ENCODE assay signal across 10 cellular contexts in genomic region chr15:42577514-42578031, GRCh38. TPM values are rescaled to one million over a fixed set of nuclear protein-coding genes. Genes with fewer than 3 reads are reported as not detected.
DNase-seq lines count a peak whose midpoint lies in the region; ATAC-seq and TF ChIP-seq lines count a peak whose summit lies in the region.
"Had no signal": no experiment of that assay in that cellular context is flagged by ENCODE, and none has a peak within 500 bp of the region (broad histone marks: within the 10 kb centered on the region; RNA-seq: fewer than 3 reads in every experiment).

No MANE protein-coding gene starts in this region.

- peaks cover 17% of the 10 kb centered on the region for H3K36me3 Mint-ChIP-seq in nephron progenitor cell (ENCODE audit: low read depth)
- peaks cover 0 to 3% (median 0%) of the 10 kb centered on the region in 3 donors for H3K36me3 Mint-ChIP-seq in CD8-positive, alpha-beta memory T cell
- H3K36me3 Mint-ChIP-seq: mesothelial cell of epicardium had no signal

- peak overlapping the region; percentile 79 for H3K9ac ChIP-seq in Loucy (ENCODE audit: low read depth, low read length, poor library complexity, severe bottlenecking)

- ATAC-seq in HG03354 (IDR thresholded peaks at IDR 0.05; ENCODE audit: poor library complexity, severe bottlenecking, unreplicated experiment), result no peak
- no peak for ATAC-seq in esophagus mucosa

- no peaks in the 10 kb centered on the region for H3K27me3 ChIP-seq in Loucy (ENCODE audit: insufficient read depth, low read length, poor library complexity, severe bottlenecking)
- no peaks in the 10 kb centered on the region for H3K27me3 ChIP-seq in CD8-positive, alpha-beta memory T cell (ENCODE audit: insufficient read depth, low read length, poor library complexity, severe bottlenecking)

- H3K27ac Mint-ChIP-seq in nephron progenitor cell, result no peak overlapping the region
- peak overlapping the region in 1 of 8 donors; percentile 5 for H3K27ac Mint-ChIP-seq in CD8-positive, alpha-beta memory T cell
- H3K27ac Mint-ChIP-seq: mesothelial cell of epicardium had no signal

- DNase-seq in DMS 273 treated with DMSO at 0.1 percent for 48 hours (lab: John Stamatoyannopoulos, UW) (peak; percentile 36), cardiac fibroblast (ENCODE audit: low read depth in 2 of 2) (peak; percentile 65 to 83), nephron progenitor cell (no peak)
- DNase-seq in CD8-positive, alpha-beta memory T cell, result no peak
- DNase-seq in stimulated activated naive CD4-positive, alpha-beta T cell (lab: John Stamatoyannopoulos, UW), result no peak
- DNase-seq: effector memory CD4-positive, alpha-beta T cell had no signal

- TF ChIP-seq CTCF in Loucy (conservative IDR thresholded peaks at IDR 0.05; ENCODE audit: low read length), result no peak
- no peak for TF ChIP-seq CTCF in cardiac fibroblast (IDR thresholded peaks at IDR 0.05; ENCODE audit: low read depth, low read length)
- TF ChIP-seq CTCF in nephron progenitor cell (IDR thresholded peaks at IDR 0.05), result no peak

- H3K4me3 ChIP-seq in Loucy (ENCODE audit: low read length, poor library complexity, severe bottlenecking) (peak overlapping the region; percentile 76), cardiac fibroblast (replicated peaks in 1 of 2; ENCODE audit: low read depth in 2 of 2, low read length in 2 of 2) (no peak overlapping the region)
- H3K4me3 ChIP-seq in CD8-positive, alpha-beta memory T cell (ENCODE audit: low read length), result no peak overlapping the region

- POLR2A ChIA-PET in CD8-positive, alpha-beta memory T cell (lab: Charles Lee), result no interaction called here

- no peaks in the 10 kb centered on the region for H3F3A ChIP-seq in Loucy (ENCODE audit: low read depth)

- peak overlapping the region; percentile 93 for H3K4me2 ChIP-seq in Loucy (ENCODE audit: low read depth, low read length, poor library complexity, severe bottlenecking)

- peaks cover 27% of the 10 kb centered on the region for H3K4me1 Mint-ChIP-seq in nephron progenitor cell
- peaks cover 44 to 52% (median 44%) of the 10 kb centered on the region in 3 donors for H3K4me1 Mint-ChIP-seq in CD8-positive, alpha-beta memory T cell

- H2AFZ ChIP-seq in Loucy (ENCODE audit: low read length), result no peak overlapping the region

- H3K9me3 ChIP-seq in Loucy (ENCODE audit: insufficient read depth, low read depth, low read length), result no peaks in the 10 kb centered on the region
- H3K9me3 ChIP-seq in CD8-positive, alpha-beta memory T cell (ENCODE audit: low read length), result no peaks in the 10 kb centered on the region

- peaks cover 10% of the 10 kb centered on the region for H3K9me3 Mint-ChIP-seq in nephron progenitor cell
- H3K9me3 Mint-ChIP-seq in CD8-positive, alpha-beta memory T cell, result no peaks in the 10 kb centered on the region
- H3K9me3 Mint-ChIP-seq: mesothelial cell of epicardium had no signal

- H3K79me2 ChIP-seq in Loucy (ENCODE audit: insufficient read depth, low read length), result peaks cover 67% of the 10 kb centered on the region

- CTCF ChIA-PET in CD8-positive, alpha-beta memory T cell (lab: Charles Lee), result no interaction called here

- peaks cover 76% of the 10 kb centered on the region for H3K27me3 Mint-ChIP-seq in nephron progenitor cell (ENCODE audit: low read depth, poor library complexity)
- peaks cover 0 to 2% of the 10 kb centered on the region in 2 donors for H3K27me3 Mint-ChIP-seq in CD8-positive, alpha-beta memory T cell

- H3K27ac ChIP-seq in CD8-positive, alpha-beta memory T cell (ENCODE audit: low read depth, low read length), result no peak overlapping the region

- H3K9me2 ChIP-seq in Loucy (replicated peaks; ENCODE audit: low read depth, low read length), result no peaks in the 10 kb centered on the region

- peaks cover 25% of the 10 kb centered on the region for H4K20me1 ChIP-seq in Loucy (ENCODE audit: insufficient read depth, low read length, poor library complexity, severe bottlenecking)

- H3K4me1 ChIP-seq in Loucy (ENCODE audit: insufficient read depth, low read length, poor library complexity, severe bottlenecking), result peaks cover 46% of the 10 kb centered on the region
- H3K4me1 ChIP-seq in CD8-positive, alpha-beta memory T cell (ENCODE audit: insufficient read depth, low read length), result peaks cover 21% of the 10 kb centered on the region

- H3K36me3 ChIP-seq in Loucy (ENCODE audit: insufficient read depth, low read length), result no peaks in the 10 kb centered on the region
- no peaks in the 10 kb centered on the region for H3K36me3 ChIP-seq in CD8-positive, alpha-beta memory T cell (ENCODE audit: insufficient read depth, low read length)

- H3K4me3 Mint-ChIP-seq in nephron progenitor cell, result peak overlapping the region; percentile 31
- H3K4me3 Mint-ChIP-seq in CD8-positive, alpha-beta memory T cell, result peak overlapping the region in 3 of 7 donors; percentile 36 to 83 (median 41)

RNA-seq across cellular contexts. Expression of gene STARD9, which starts 2.2 kb away (rescaled TPM):
- total RNA-seq in esophagus mucosa, result 1.2 TPM
- total RNA-seq in CD8-positive, alpha-beta memory T cell, result 1 to 10 TPM; 6.5 to 7.6 TPM
- polyA plus RNA-seq in CD8-positive, alpha-beta memory T cell, result 1.3 TPM

RNA-seq across cellular contexts. Expression of gene HAUS2, which starts 28.9 kb away (rescaled TPM):
- total RNA-seq in esophagus mucosa, result 13.1 TPM
- 10 to 100 TPM; 56.7 to 56.8 TPM for total RNA-seq in CD8-positive, alpha-beta memory T cell
- polyA plus RNA-seq in CD8-positive, alpha-beta memory T cell, result 33.4 TPM

RNA-seq across cellular contexts. Expression of gene LRRC57, which starts 29.0 kb away (rescaled TPM):
- total RNA-seq in esophagus mucosa, result 11.6 TPM
- 10 to 100 TPM; 23.7 to 24.7 TPM for total RNA-seq in CD8-positive, alpha-beta memory T cell
- 6.8 TPM for polyA plus RNA-seq in CD8-positive, alpha-beta memory T cell

Comparison
In these comparisons a context has a peak if more than half of its experiments do, and no peak if none do; other contexts are left out.
1. DNase-seq: peak in DMS 273 treated with DMSO at 0.1 percent for 48 hours (single experiment) and cardiac fibroblast (2 of 2); none in nephron progenitor cell (single experiment), CD8-positive, alpha-beta memory T cell (0 of 5) and stimulated activated naive CD4-positive, alpha-beta T cell (0 of 6).